ENCODE assay signal across 25 cellular contexts in the genomic region with DNA sequence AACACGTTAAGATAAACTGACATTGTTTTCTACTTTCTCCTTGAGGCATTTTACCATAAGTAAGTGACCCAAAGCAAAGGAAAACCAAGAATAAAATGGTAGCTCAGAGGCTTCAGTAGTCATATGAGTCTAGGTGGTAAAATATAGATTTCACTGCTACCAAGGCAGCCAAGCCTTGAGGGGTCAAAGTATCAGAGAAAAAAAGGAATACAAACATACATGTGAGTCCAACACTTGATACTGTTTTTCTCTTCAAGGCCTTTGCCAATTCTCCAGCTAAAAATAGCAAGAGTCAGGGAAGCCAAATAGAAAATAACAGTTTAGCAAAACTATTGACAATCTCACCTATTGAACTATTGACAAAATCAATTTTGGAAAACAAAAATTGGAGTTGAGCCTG.
"Had no signal": no experiment of that assay in that cellular context is flagged by ENCODE, and none has a peak within 500 bp of the region (broad histone marks: within the 10 kb centered on the region; RNA-seq: fewer than 3 reads in every experiment).

No MANE protein-coding gene starts in this region.

- ATAC-seq: effector memory CD8-positive, alpha-beta T cell; esophagus mucosa; left cardiac atrium; lower lobe of right lung had no signal

- H3K4me1 ChIP-seq: colonic mucosa, esophagus squamous epithelium, lower lobe of right lung had no signal

- H3K27ac ChIP-seq: colonic mucosa, epithelial cell of prostate, esophagus squamous epithelium, gastrocnemius medialis, heart right ventricle, lower lobe of right lung had no signal

- H3K27me3 ChIP-seq: colonic mucosa, esophagus squamous epithelium, gastrocnemius medialis, heart right ventricle had no signal

- H3K9me3 ChIP-seq: colonic mucosa, esophagus squamous epithelium, gastrocnemius medialis, lower lobe of right lung had no signal

- DNase-seq: cerebellar nuclear complex; colonic mucosa; cortex of kidney; effector CD8-positive, alpha-beta T cell; effector memory CD8-positive, alpha-beta T cell; endodermal cell; erythroblast; esophagus squamous epithelium; foreskin fibroblast; foreskin melanocyte; gastrocnemius medialis; glutamatergic neuron; head of caudate nucleus; heart right ventricle; hippocampal formation; left cardiac atrium; lower lobe of right lung; mesenchymal stem cell; midbrain had no signal

- H3K4me3 Mint-ChIP-seq: dendritic cell treated with granulocyte-macrophage colony-stimulating factor and Interleukin-4, amounts not matched to agents 40 ng/mL and 50 ng/mL, for 4 days; effector memory CD8-positive, alpha-beta T cell; endodermal cell had no signal

- H3K27me3 Mint-ChIP-seq: dendritic cell treated with granulocyte-macrophage colony-stimulating factor and Interleukin-4, amounts not matched to agents 40 ng/mL and 50 ng/mL, for 4 days; effector memory CD8-positive, alpha-beta T cell had no signal

- H3K27ac Mint-ChIP-seq: dendritic cell treated with granulocyte-macrophage colony-stimulating factor and Interleukin-4, amounts not matched to agents 40 ng/mL and 50 ng/mL, for 4 days; effector memory CD8-positive, alpha-beta T cell; endodermal cell had no signal

- FAIRE-seq: endometrium, islet of Langerhans, keratinocyte had no signal

- H3K36me3 ChIP-seq: colonic mucosa, esophagus squamous epithelium, gastrocnemius medialis, heart right ventricle, lower lobe of right lung had no signal

- H3K4me3 ChIP-seq: colonic mucosa, esophagus squamous epithelium, gastrocnemius medialis, heart right ventricle, lower lobe of right lung had no signal
